11 cellular contexts compared by ENCODE assay signal in the genomic region with DNA sequence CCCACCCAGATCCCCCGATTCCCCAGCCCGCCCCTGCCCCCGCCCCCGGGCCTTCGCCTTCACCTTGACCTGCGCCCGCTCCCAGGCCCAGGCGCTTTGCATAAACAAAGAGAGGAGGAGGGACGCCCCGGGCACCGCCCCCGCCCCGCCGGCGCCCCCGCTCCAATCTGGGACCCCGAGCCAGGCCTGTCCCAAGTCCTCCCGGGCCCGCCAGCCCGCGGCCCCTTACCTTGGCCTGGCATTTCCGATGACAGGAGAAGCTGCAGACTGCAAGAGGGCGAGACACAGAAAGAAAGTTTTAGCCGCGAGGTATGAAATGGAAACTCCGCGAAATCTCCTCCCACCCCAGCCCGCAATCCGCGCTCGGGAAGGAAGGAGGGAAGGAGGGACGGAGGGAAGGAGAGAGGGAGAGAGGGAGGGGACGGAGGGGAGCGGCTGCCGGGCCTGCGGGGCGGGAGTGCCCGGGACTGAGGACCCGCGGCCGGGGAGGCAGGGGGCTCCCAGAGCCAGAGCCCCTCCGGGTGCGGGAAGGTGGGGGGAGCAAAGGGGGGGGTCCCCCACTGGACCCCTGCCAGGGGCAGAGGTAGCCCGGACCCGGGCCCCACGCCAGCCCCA. TPM values are rescaled to one million over a fixed set of nuclear protein-coding genes. Genes with fewer than 3 reads are reported as not detected.
DNase-seq lines count a peak whose midpoint lies in the region; ATAC-seq and TF ChIP-seq lines count a peak whose summit lies in the region.
"Had no signal": no experiment of that assay in that cellular context is flagged by ENCODE, and none has a peak within 500 bp of the region (broad histone marks: within the 10 kb centered on the region; RNA-seq: fewer than 3 reads in every experiment).

No MANE protein-coding gene starts in this region.

- no peak overlapping the region for H2AFZ ChIP-seq in smooth muscle cell (ENCODE audit: low read depth)

- TF ChIP-seq CTCF in endodermal cell (conservative IDR thresholded peaks at IDR 0.05) (no peak), left lung (IDR thresholded peaks at IDR 0.05) (no peak), smooth muscle cell (IDR thresholded peaks at IDR 0.05; ENCODE audit: borderline replicate concordance, insufficient read depth, poor library complexity, severe bottlenecking) (no peak)

- H3K36me3 ChIP-seq in endodermal cell (ENCODE audit: control insufficient read depth, insufficient read depth, low read length): no peaks in the 10 kb centered on the region
- no peaks in the 10 kb centered on the region for H3K36me3 ChIP-seq in left lung
- no peaks in the 10 kb centered on the region for H3K36me3 ChIP-seq in smooth muscle cell (ENCODE audit: low read depth)

- H3K27ac ChIP-seq in endodermal cell (ENCODE audit: low read depth, low read length): no peak overlapping the region
- peak overlapping the region; percentile 59 to 70 for H3K27ac ChIP-seq in left lung
- peak overlapping the region; percentile 53 for H3K27ac ChIP-seq in smooth muscle cell (ENCODE audit: low read depth)

- H3K4me2 ChIP-seq in smooth muscle cell: peak overlapping the region; percentile 94
- H3K4me2 ChIP-seq: SK-N-SH had no signal

- H3K79me2 ChIP-seq in smooth muscle cell (ENCODE audit: low read depth): peaks cover 42% of the 10 kb centered on the region

- H3K9me3 Mint-ChIP-seq in endodermal cell: no peaks in the 10 kb centered on the region
- H3K9me3 Mint-ChIP-seq: activated naive CD8-positive, alpha-beta T cell treated with anti-CD3 and anti-CD28 coated beads, Interleukin-2, amount 10 ng/mL, durations not matched to agents 7 days and 5 days had no signal

- peaks cover 6% of the 10 kb centered on the region for H3K4me1 Mint-ChIP-seq in endodermal cell
- H3K4me1 Mint-ChIP-seq: activated naive CD8-positive, alpha-beta T cell treated with anti-CD3 and anti-CD28 coated beads, Interleukin-2, amount 10 ng/mL, durations not matched to agents 7 days and 5 days had no signal

- H3K9ac ChIP-seq in endodermal cell (ENCODE audit: extremely low read depth, low read length, poor library complexity, severe bottlenecking) (peak overlapping the region; percentile 30), smooth muscle cell (ENCODE audit: low read depth) (peak overlapping the region; percentile 51)
- H3K9ac ChIP-seq: SK-N-SH had no signal

- H3K9me3 ChIP-seq in endodermal cell (ENCODE audit: control insufficient read depth, low read length) (no peaks in the 10 kb centered on the region), left lung (no peaks in the 10 kb centered on the region), smooth muscle cell (replicated peaks; ENCODE audit: low read depth) (no peaks in the 10 kb centered on the region)
- H3K9me3 ChIP-seq: SK-N-SH had no signal

- H3K27me3 Mint-ChIP-seq in endodermal cell (ENCODE audit: insufficient read depth): peaks cover 12% of the 10 kb centered on the region

- no peak overlapping the region for H3K27ac Mint-ChIP-seq in endodermal cell
- H3K27ac Mint-ChIP-seq: activated naive CD8-positive, alpha-beta T cell treated with anti-CD3 and anti-CD28 coated beads, Interleukin-2, amount 10 ng/mL, durations not matched to agents 7 days and 5 days had no signal

- peak; percentile 54 for DNase-seq in NCI-H2227 (lab: John Stamatoyannopoulos, UW; ENCODE audit: unreplicated experiment)
- DNase-seq in endodermal cell: peak; percentile 92
- no peak for DNase-seq in left lung
- no peak for DNase-seq in smooth muscle cell (lab: John Stamatoyannopoulos, UW; ENCODE audit: unreplicated experiment)
- no peak for DNase-seq in NCI-H446 treated with DMSO at 0.1 percent for 48 hours (lab: John Stamatoyannopoulos, UW)
- no peak for DNase-seq in stimulated activated CD4-positive, alpha-beta T cell treated with anti-CD3 and anti-CD28 coated beads, Interleukin-2, amount 100 ng/mL, for 48 hours
- no peak for DNase-seq in NCI-H345 treated with DMSO at 0.1 percent for 48 hours (lab: John Stamatoyannopoulos, UW; ENCODE audit: unreplicated experiment)
- DNase-seq: activated naive CD8-positive, alpha-beta T cell treated with anti-CD3 and anti-CD28 coated beads, Interleukin-2, amount 10 ng/mL, durations not matched to agents 7 days and 5 days; DND-41; SK-N-SH had no signal

- H4K20me1 ChIP-seq in smooth muscle cell (ENCODE audit: low read depth): peaks cover 95% of the 10 kb centered on the region

- ATAC-seq in left lung (peak; percentile 58), HG02588 (IDR thresholded peaks at IDR 0.05; ENCODE audit: unreplicated experiment) (no peak)

- no peaks in the 10 kb centered on the region for H3K4me1 ChIP-seq in endodermal cell (ENCODE audit: control insufficient read depth, insufficient read depth, low read length)
- peaks cover 19 to 46% of the 10 kb centered on the region in 2 donors for H3K4me1 ChIP-seq in left lung
- H3K4me1 ChIP-seq in smooth muscle cell (ENCODE audit: low read depth): peaks cover 19% of the 10 kb centered on the region

- H3K4me3 Mint-ChIP-seq in endodermal cell: no peak overlapping the region
- H3K4me3 Mint-ChIP-seq: activated naive CD8-positive, alpha-beta T cell treated with anti-CD3 and anti-CD28 coated beads, Interleukin-2, amount 10 ng/mL, durations not matched to agents 7 days and 5 days had no signal

- H3K4me3 ChIP-seq in endodermal cell (ENCODE audit: low read length) (peak overlapping the region; percentile 76), left lung (peak overlapping the region; percentile 33 to 36), smooth muscle cell (peak overlapping the region; percentile 76)

- H3K27me3 ChIP-seq in endodermal cell (ENCODE audit: control insufficient read depth, insufficient read depth, low read length, poor library complexity, severe bottlenecking) (peaks cover 28% of the 10 kb centered on the region), left lung (no peaks in the 10 kb centered on the region), smooth muscle cell (ENCODE audit: low read depth) (no peaks in the 10 kb centered on the region)

- H3K36me3 Mint-ChIP-seq in endodermal cell (ENCODE audit: low read depth): no peaks in the 10 kb centered on the region
- H3K36me3 Mint-ChIP-seq: activated naive CD8-positive, alpha-beta T cell treated with anti-CD3 and anti-CD28 coated beads, Interleukin-2, amount 10 ng/mL, durations not matched to agents 7 days and 5 days had no signal

- intact Hi-C loops in left lung (cut with DNase I): no loop called here

- H3F3A ChIP-seq in smooth muscle cell (ENCODE audit: low read depth): no peaks in the 10 kb centered on the region

- WGBS in endodermal cell (ENCODE audit: insufficient coverage in 1 of 2, insufficient read length in 1 of 2), 2 experiments: 0 to 2% methylated on average over 1 to 46 of the region's 46 CpGs
- WGBS in smooth muscle cell (ENCODE audit: low lambda C conversion rate): 8% methylated on average over 25 of the region's 46 CpGs

RNA-seq across cellular contexts. Expression of gene TNS1, which starts 24.2 kb away (rescaled TPM):
- 1 to 10 TPM; 3.3 to 4.2 TPM for total RNA-seq in endodermal cell
- polyA plus RNA-seq in endodermal cell (2013, experiment 1 of 2): 5.6 TPM
- polyA plus RNA-seq in endodermal cell (2013, experiment 2 of 2): 7.2 TPM
- total RNA-seq in left lung: 100 to 1,000 TPM; 303 to 327 TPM
- total RNA-seq in smooth muscle cell: 61.5 and 67.7 TPM in 2 replicates
- 45.0 and 52.3 TPM in 2 replicates for polyA plus RNA-seq in smooth muscle cell

Comparison
In these comparisons a context has a peak if more than half of its experiments do, and no peak if none do; other contexts are left out.
1. DNase-seq: peak in NCI-H2227 (single experiment) and endodermal cell (single experiment); none in left lung (0 of 2), smooth muscle cell (single experiment), NCI-H446 treated with DMSO at 0.1 percent for 48 hours (single experiment), stimulated activated CD4-positive, alpha-beta T cell treated with anti-CD3 and anti-CD28 coated beads, Interleukin-2, amount 100 ng/mL, for 48 hours (0 of 2) and NCI-H345 treated with DMSO at 0.1 percent for 48 hours (single experiment).
2. RNA of gene TNS1, which starts 24.2 kb away (total RNA-seq): 303 to 327 TPM in left lung and 61.5 to 67.7 TPM in smooth muscle cell; 3.3 to 4.2 TPM in endodermal cell; every median in the first group is over 10 times any median in the second.
3. Peak in every context shown above with its lines, with median percentiles within 50 percentile points of each other: H3K4me3 ChIP-seq.